Comparison of ENCODE assay signal across 8 cellular contexts in the genomic region with DNA sequence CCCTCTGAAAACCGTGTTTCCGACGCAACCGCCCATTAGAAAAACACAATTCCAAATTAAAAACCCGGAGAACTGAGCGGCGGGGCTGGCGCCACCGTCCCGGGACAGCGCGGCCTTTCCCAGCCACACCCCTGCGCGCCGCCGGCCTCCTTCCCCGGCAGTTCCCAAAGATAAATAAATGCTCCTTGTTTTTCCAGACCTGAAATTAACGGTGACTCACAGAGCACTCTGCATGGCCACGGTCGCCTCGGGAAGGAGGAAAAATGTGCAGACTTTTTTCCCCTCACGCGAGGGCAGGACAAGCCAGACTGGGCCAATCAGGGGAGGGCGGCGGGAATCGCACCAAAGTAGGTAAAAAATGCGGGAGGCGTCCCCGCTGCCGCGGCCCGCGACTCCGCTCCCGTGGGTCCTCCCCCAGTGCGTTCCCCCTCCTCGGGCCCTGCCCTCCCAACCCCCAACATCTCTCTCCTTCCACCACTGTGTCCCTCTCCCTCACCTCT. TPM values are rescaled to one million over a fixed set of nuclear protein-coding genes. Genes with fewer than 3 reads are reported as not detected.
DNase-seq lines count a peak whose midpoint lies in the region; ATAC-seq and TF ChIP-seq lines count a peak whose summit lies in the region.

No MANE protein-coding gene starts in this region.

- WGBS in IMR-90 (ENCODE audit: extremely low coverage in 2 of 2, insufficient read length in 1 of 2), 2 experiments, result 0% methylated on average over 8 of the region's 37 CpGs; no CpG with 5 or more reads in 1 of the 2 experiments
- 4 to 7% (median 5%) methylated on average over 28 to 37 of the region's 37 CpGs for WGBS in spleen, 5 donors

- H2BK120ac ChIP-seq in IMR-90 (ENCODE audit: low read depth, low read length), result peak overlapping the region; percentile 94

- peak overlapping the region; percentile 72 to 93 for H4K8ac ChIP-seq in IMR-90 (ENCODE audit: low read depth in 2 of 2, low read length in 2 of 2)

- H4K20me1 ChIP-seq in IMR-90 (ENCODE audit: insufficient read depth, low read length), result peaks cover 36% of the 10 kb centered on the region

- no peaks in the 10 kb centered on the region; the same call in 1 of the 2 replicates for H3K9me1 ChIP-seq in IMR-90 (ENCODE audit: insufficient read depth, low read length)

- H3K4me1 ChIP-seq in IMR-90 (ENCODE audit: control insufficient read depth, insufficient read depth, low read length) (peaks cover 9% of the 10 kb centered on the region), spleen (peaks cover 8 to 55% (median 28%) of the 10 kb centered on the region in 6 donors)

- peak overlapping the region; percentile 91; the same call in 1 of the 2 replicates for H3K23ac ChIP-seq in IMR-90 (ENCODE audit: low read depth, low read length)

- peak overlapping the region; percentile 96; the same call in 1 of the 3 replicates for H2BK15ac ChIP-seq in IMR-90 (ENCODE audit: low read depth, low read length)

- peak overlapping the region; percentile 98 for H2BK5ac ChIP-seq in IMR-90 (ENCODE audit: low read depth, low read length, poor library complexity, severe bottlenecking)

- no TSS peak for BruUV-seq in IMR-90 (replicated peaks; lab: Mats Ljungman, UMichigan)

- CTCF ChIA-PET in IMR-90 (lab: Yijun Ruan, JAX), result interaction anchor here (0.6 kb wide), 1 partner anchor 122 kb away, joined by 3 read pairs; no protein-coding TSS in a partner anchor

- H2BK20ac ChIP-seq in IMR-90 (ENCODE audit: low read depth, low read length), result peak overlapping the region; percentile 92

- H4K5ac ChIP-seq in IMR-90 (ENCODE audit: low read depth, low read length), result peak overlapping the region; percentile 35; the same call in 1 of the 2 replicates

- H2AFZ ChIP-seq in IMR-90 (replicated peaks; ENCODE audit: low read length, poor library complexity), result peak overlapping the region; percentile 61

- H3K36me3 ChIP-seq in IMR-90 (ENCODE audit: control insufficient read depth, insufficient read depth, low read length) (0 out of 2 replicates have a peak, but pooled peaks cover 1% of the 10 kb centered on the region), spleen (no peaks in the 10 kb centered on the region)

- peak overlapping the region; percentile 94 for H3K4ac ChIP-seq in IMR-90 (ENCODE audit: low read depth, low read length)

- dilution Hi-C loops in IMR-90 (cut with HindIII; ENCODE audit: low sequenced_read_pairs, unreplicated experiment), result no loop called here

- TF ChIP-seq RAD21 in IMR-90 (IDR thresholded peaks at IDR 0.05; ENCODE audit: low read length), result no peak; the same call in 1 of the 2 replicates

- H2AK5ac ChIP-seq in IMR-90 (ENCODE audit: low read depth, low read length), result peak overlapping the region; percentile 94

- H3K18ac ChIP-seq in IMR-90 (ENCODE audit: low read depth, low read length), result peak overlapping the region; percentile 30; the same call in 1 of the 2 replicates

- DNase-seq in D341Med (ENCODE audit: low spot score) (peak; percentile 80), IMR-90 (peak; percentile 99), T-helper 22 cell (ENCODE audit: low read depth) (peak; percentile 1), dorsolateral prefrontal cortex (peak in 9 of 10 donors; percentile 24 to 80 (median 49)), spleen (peak; percentile 83), KG1 (lab: John Stamatoyannopoulos, UW) (no peak)

- ATAC-seq in IMR-90 (ENCODE audit: low read depth) (peak; percentile 71), GM18907 (IDR thresholded peaks at IDR 0.05; ENCODE audit: unreplicated experiment) (no peak)

- TF ChIP-seq CTCF in IMR-90 (conservative IDR thresholded peaks at IDR 0.05; ENCODE audit: low read depth, low read length) (no peak), dorsolateral prefrontal cortex (IDR thresholded peaks at IDR 0.05 in 54 of 56, conservative IDR thresholded peaks at IDR 0.05 in 2 of 56; ENCODE audit: low read depth in 1 of 56, partially characterized antibody in 56 of 56) (peak in 3 of 56 donors; percentile 13 to 24 (median 18)), spleen (IDR thresholded peaks at IDR 0.05 in 8 of 11, conservative IDR thresholded peaks at IDR 0.05 in 3 of 11) (no peak)

- H3K4me3 ChIP-seq in IMR-90 (ENCODE audit: insufficient read depth, low read depth, low read length) (peak overlapping the region; percentile 85), dorsolateral prefrontal cortex (peak overlapping the region; percentile 62 to 100 (median 98)), spleen (peak overlapping the region; percentile 16 to 100 (median 97))

- in situ Hi-C loops in IMR-90 (cut with MboI; ENCODE audit: low sequenced_read_pairs), result no loop called here

- peak overlapping the region; percentile 98 for H3K27ac ChIP-seq in IMR-90 (ENCODE audit: insufficient read depth, low read length)
- H3K27ac ChIP-seq in dorsolateral prefrontal cortex, result peak overlapping the region in 56 of 59 donors; percentile 6 to 98 (median 92)
- H3K27ac ChIP-seq in layer of hippocampus (ENCODE audit: low read depth, low read length), result peak overlapping the region; percentile 46
- peak overlapping the region; percentile 43 to 97 (median 94) for H3K27ac ChIP-seq in spleen

- H3K9me3 ChIP-seq in IMR-90 (ENCODE audit: control insufficient read depth, insufficient read depth, low read length) (no peaks in the 10 kb centered on the region), spleen (peaks cover 0 to 7% (median 0%) of the 10 kb centered on the region in 8 donors)

- H3K14ac ChIP-seq in IMR-90 (replicated peaks; ENCODE audit: low read depth, low read length), result peak overlapping the region; percentile 94

- H3K79me1 ChIP-seq in IMR-90 (ENCODE audit: low read depth in 1 of 2, low read length in 2 of 2), result peaks cover 8 to 22% of the 10 kb centered on the region in 2 experiments

- H3K56ac ChIP-seq in IMR-90 (ENCODE audit: extremely low read depth, insufficient read depth, low read length), result peak overlapping the region; percentile 94

- peak overlapping the region; percentile 60 for H2AK9ac ChIP-seq in IMR-90 (replicated peaks; ENCODE audit: low read depth, low read length, poor library complexity)

- intact Hi-C loops in IMR-90 (cut with micrococcal nuclease), result loop anchor here (1.0 kb wide), 2 partner anchors 11 to 26 kb away; no protein-coding TSS in a partner anchor
- intact Hi-C loops in dorsolateral prefrontal cortex (cut with DNase I), result no loop called here
- intact Hi-C loops in spleen (cut with DNase I; ENCODE audit: low total_unique reads), result no loop called here

- H3K9ac ChIP-seq in IMR-90 (ENCODE audit: low read depth, low read length), result peak overlapping the region; percentile 82

- POLR2A ChIA-PET in IMR-90 (lab: Charles Lee; ENCODE audit: unreplicated experiment), result interaction anchor here (0.8 to 1.2 kb wide), 2 partner anchors 13 to 26 kb away, joined by 3 to 4 read pairs; no protein-coding TSS in a partner anchor

- TF ChIP-seq POLR2A in IMR-90 (IDR thresholded peaks at IDR 0.05; ENCODE audit: low read depth, low read length) (peak; percentile 67; the same call in 1 of the 2 replicates), spleen (IDR thresholded peaks at IDR 0.05) (no peak)

- H3K27me3 ChIP-seq in IMR-90 (ENCODE audit: control insufficient read depth, insufficient read depth, low read length) (no peaks in the 10 kb centered on the region), dorsolateral prefrontal cortex (no peaks in the 10 kb centered on the region), layer of hippocampus (ENCODE audit: control insufficient read depth, insufficient read depth, low read length) (no peaks in the 10 kb centered on the region), spleen (replicated peaks in 1 of 7) (peaks cover 0 to 15% (median 0%) of the 10 kb centered on the region in 7 donors)

- peak overlapping the region; percentile 93 for H4K91ac ChIP-seq in IMR-90 (ENCODE audit: insufficient read depth, low read depth, low read length)

- peak overlapping the region; percentile 52 for H3K4me2 ChIP-seq in IMR-90 (ENCODE audit: low read depth, low read length)

TF ChIP-seq in IMR-90, 13 proteins besides CTCF, POLR2A, EP300 and RAD21 (continues in another document):
- TF ChIP-seq BHLHE40 (IDR thresholded peaks at IDR 0.05; ENCODE audit: low read depth, low read length), result peak; percentile 90
- peak; percentile 80; the same call in 1 of the 2 replicates for TF ChIP-seq MAZ (IDR thresholded peaks at IDR 0.05; ENCODE audit: borderline replicate concordance, low read depth, low read length)
- no peak for TF ChIP-seq RFX5 (IDR thresholded peaks at IDR 0.05; ENCODE audit: low read depth, low read length)
- TF ChIP-seq CEBPB (IDR thresholded peaks at IDR 0.05; ENCODE audit: low read depth, low read length), result no peak
- TF ChIP-seq ELK1 (IDR thresholded peaks at IDR 0.05; ENCODE audit: borderline replicate concordance, low read depth, low read length), result no peak
- TF ChIP-seq RCOR1 (IDR thresholded peaks at IDR 0.05; ENCODE audit: insufficient replicate concordance, low read length), result peak; percentile 14
- no peak for TF ChIP-seq CHD1 (IDR thresholded peaks at IDR 0.05; ENCODE audit: low read depth, low read length)
- TF ChIP-seq FOS (IDR thresholded peaks at IDR 0.05; ENCODE audit: low read depth, low read length), result peak; percentile 79
- TF ChIP-seq MXI1 (IDR thresholded peaks at IDR 0.05; ENCODE audit: borderline replicate concordance, low read depth, low read length), result peak; percentile 52; the same call in 1 of the 2 replicates

RNA-seq across cellular contexts. Expression of gene DSTN, which starts 0.9 kb away (rescaled TPM):
- total RNA-seq in IMR-90 (2012; rRNA removed) (221 and 383 TPM in 2 replicates), dorsolateral prefrontal cortex (100 to 1,000 TPM; 105 to 421 (median 232) TPM), spleen (100 to 1,000 TPM in 3 of 7 donors, 10 to 100 TPM in 4; 62.0 to 122 (median 93.6) TPM)
- polyA plus RNA-seq in IMR-90 (2012; rRNA removed) (258 and 269 TPM in 2 replicates), spleen (100 to 1,000 TPM in 2 of 3 donors, 10 to 100 TPM in 1; 65.8 to 157 (median 107) TPM)
- 105 and 120 TPM in 2 replicates for polyA plus RNA-seq in IMR-90 (2012; cell fraction: cytosol; rRNA removed)
- polyA plus RNA-seq in IMR-90 (2012; cell fraction: nucleus; rRNA removed; ENCODE audit: low replicate concordance), result 20.5 and 87.7 TPM in 2 replicates

RNA-seq across cellular contexts. Expression of gene BFSP1, which starts 37.8 kb away (rescaled TPM):
- total RNA-seq in IMR-90 (2012; rRNA removed), result 1.9 and 2.0 TPM in 2 replicates
- 0.85 and 1.1 TPM in 2 replicates for polyA plus RNA-seq in IMR-90 (2012; rRNA removed)
- 0.78 and 1.1 TPM in 2 replicates for polyA plus RNA-seq in IMR-90 (2012; cell fraction: cytosol; rRNA removed)
- polyA plus RNA-seq in IMR-90 (2012; cell fraction: nucleus; rRNA removed; ENCODE audit: low replicate concordance), result 0.57 and 1.1 TPM in 2 replicates
- 1 to 10 TPM in 114 of 120 experiments, under 1 TPM in 6; 0.67 to 6.9 (median 3.2) TPM for total RNA-seq in dorsolateral prefrontal cortex
- total RNA-seq in spleen, result under 1 TPM; 0.13 to 0.86 (median 0.44) TPM
- under 1 TPM; 0.35 to 0.48 (median 0.38) TPM for polyA plus RNA-seq in spleen

Comparison
In these comparisons a context has a peak if more than half of its experiments do, and no peak if none do; other contexts are left out.
1. H3K27ac ChIP-seq: peak in every context shown above with its lines; median percentile 98 in IMR-90; 94 in spleen; 92 in dorsolateral prefrontal cortex; 46 in layer of hippocampus.